In genomic region chr1:13700521-13701273, GRCh38 we compare ENCODE assay signal across 8 cellular contexts. TPM values are rescaled to one million over a fixed set of nuclear protein-coding genes. Genes with fewer than 3 reads are reported as not detected.
DNase-seq lines count a peak whose midpoint lies in the region; ATAC-seq and TF ChIP-seq lines count a peak whose summit lies in the region.

No MANE protein-coding gene starts in this region.

- H3K4me3 ChIP-seq in body of pancreas = peak overlapping the region; percentile 45 to 62
- H3K4me3 ChIP-seq in iPS-18a (ENCODE audit: low read length) = peak overlapping the region; percentile 85
- H3K4me3 ChIP-seq in smooth muscle cell = peak overlapping the region; percentile 75

- H3K9ac ChIP-seq in iPS-18a (ENCODE audit: low read length) (peak overlapping the region; percentile 66), smooth muscle cell (ENCODE audit: low read depth) (peak overlapping the region; percentile 56)

- H3K36me3 ChIP-seq in body of pancreas (replicated peaks in 1 of 2; ENCODE audit: insufficient read depth in 1 of 2, low read depth in 2 of 2) (no peaks in the 10 kb centered on the region), iPS-18a (ENCODE audit: control insufficient read depth, low read depth, low read length) (no peaks in the 10 kb centered on the region), smooth muscle cell (ENCODE audit: low read depth) (no peaks in the 10 kb centered on the region)

- DNase-seq in DMS53 (lab: John Stamatoyannopoulos, UW) = peak; percentile 20
- DNase-seq in DMS53 treated with DMSO at 0.1 percent for 48 hours (lab: John Stamatoyannopoulos, UW; ENCODE audit: unreplicated experiment) = no peak
- DNase-seq in T-helper 2 cell treated with Interferon-gamma antibody and Interleukin-4, amounts not matched to agents 5 μg/mL and 100 μg/mL, for 36 hours (ENCODE audit: low spot score) = no peak
- DNase-seq in body of pancreas = peak in 3 of 4 donors; percentile 25 to 51 (median 33)
- DNase-seq in smooth muscle cell (lab: John Stamatoyannopoulos, UW; ENCODE audit: unreplicated experiment) = no peak
- no peak for DNase-seq in NCI-H774 (lab: John Stamatoyannopoulos, UW)

- TF ChIP-seq CTCF in body of pancreas (IDR thresholded peaks at IDR 0.05) = no peak
- TF ChIP-seq CTCF in smooth muscle cell (IDR thresholded peaks at IDR 0.05; ENCODE audit: borderline replicate concordance, insufficient read depth, poor library complexity, severe bottlenecking) = no peak

- H3K9me3 ChIP-seq in body of pancreas (no peaks in the 10 kb centered on the region), iPS-18a (ENCODE audit: control insufficient read depth, low read depth, low read length) (no peaks in the 10 kb centered on the region), smooth muscle cell (replicated peaks; ENCODE audit: low read depth) (no peaks in the 10 kb centered on the region)

- peak overlapping the region; percentile 100 for H2AFZ ChIP-seq in smooth muscle cell (ENCODE audit: low read depth)

- peak; percentile 36 for ATAC-seq in HG03064 (IDR thresholded peaks at IDR 0.05; ENCODE audit: low read depth, unreplicated experiment)
- peak; percentile 66 for ATAC-seq in body of pancreas

- WGBS in body of pancreas, 2 donors = 20 to 37% methylated on average over 30 to 48 of the region's 48 CpGs
- WGBS in smooth muscle cell (ENCODE audit: low lambda C conversion rate) = 18% methylated on average over 48 of the region's 48 CpGs

- H3K27me3 ChIP-seq in body of pancreas (no peaks in the 10 kb centered on the region), iPS-18a (ENCODE audit: control insufficient read depth, insufficient read depth, low read length) (peaks cover 38% of the 10 kb centered on the region), smooth muscle cell (ENCODE audit: low read depth) (no peaks in the 10 kb centered on the region)

- H3K4me2 ChIP-seq in smooth muscle cell = peak overlapping the region; percentile 84

- peak overlapping the region; percentile 99 for H3K4me3 Mint-ChIP-seq in T-helper 2 cell treated with Interferon-gamma antibody and Interleukin-4, amounts not matched to agents 5 μg/mL and 100 μg/mL, for 36 hours

- H3K4me1 Mint-ChIP-seq in T-helper 2 cell treated with Interferon-gamma antibody and Interleukin-4, amounts not matched to agents 5 μg/mL and 100 μg/mL, for 36 hours (ENCODE audit: low read depth) = peaks cover 34% of the 10 kb centered on the region

- peak overlapping the region; percentile 99 for H3K27ac Mint-ChIP-seq in T-helper 2 cell treated with Interferon-gamma antibody and Interleukin-4, amounts not matched to agents 5 μg/mL and 100 μg/mL, for 36 hours

- no peaks in the 10 kb centered on the region for H4K20me1 ChIP-seq in smooth muscle cell (ENCODE audit: low read depth)

- H3K27me3 Mint-ChIP-seq in T-helper 2 cell treated with Interferon-gamma antibody and Interleukin-4, amounts not matched to agents 5 μg/mL and 100 μg/mL, for 36 hours (ENCODE audit: low read depth) = no peaks in the 10 kb centered on the region

- no peak for TF ChIP-seq POLR2A in body of pancreas (IDR thresholded peaks at IDR 0.05)

- no peaks in the 10 kb centered on the region for H3F3A ChIP-seq in smooth muscle cell (ENCODE audit: low read depth)

- peaks cover 8% of the 10 kb centered on the region for H3K36me3 Mint-ChIP-seq in T-helper 2 cell treated with Interferon-gamma antibody and Interleukin-4, amounts not matched to agents 5 μg/mL and 100 μg/mL, for 36 hours (ENCODE audit: low read depth)

- H3K27ac ChIP-seq in body of pancreas (peak overlapping the region; percentile 66 to 79 (median 73)), iPS-18a (ENCODE audit: low read length) (no peak overlapping the region), smooth muscle cell (ENCODE audit: low read depth) (peak overlapping the region; percentile 5)

- intact Hi-C loops in body of pancreas (cut with DNase I) = no loop called here

- peaks cover 6% of the 10 kb centered on the region for H3K4me1 ChIP-seq in body of pancreas
- H3K4me1 ChIP-seq in iPS-18a (ENCODE audit: control insufficient read depth, low read depth, low read length) = peaks cover 9% of the 10 kb centered on the region
- peaks cover 7% of the 10 kb centered on the region for H3K4me1 ChIP-seq in smooth muscle cell (ENCODE audit: low read depth)

- peaks cover 28% of the 10 kb centered on the region for H3K79me2 ChIP-seq in smooth muscle cell (ENCODE audit: low read depth)

- H3K9me3 Mint-ChIP-seq in T-helper 2 cell treated with Interferon-gamma antibody and Interleukin-4, amounts not matched to agents 5 μg/mL and 100 μg/mL, for 36 hours = peaks cover 13% of the 10 kb centered on the region

RNA-seq across cellular contexts. Expression of gene PRDM2, which starts 0.7 kb away (rescaled TPM):
- total RNA-seq in body of pancreas = 10 to 100 TPM; 21.4 to 21.8 TPM
- 20.0 and 24.3 TPM in 2 replicates for total RNA-seq in smooth muscle cell
- 18.5 and 19.8 TPM in 2 replicates for polyA plus RNA-seq in smooth muscle cell

Comparison
In these comparisons a context has a peak if more than half of its experiments do, and no peak if none do; other contexts are left out.
1. DNase-seq: peak in DMS53 (single experiment) and body of pancreas (3 of 4); none in DMS53 treated with DMSO at 0.1 percent for 48 hours (single experiment), T-helper 2 cell treated with Interferon-gamma antibody and Interleukin-4, amounts not matched to agents 5 μg/mL and 100 μg/mL, for 36 hours (single experiment), smooth muscle cell (single experiment) and NCI-H774 (single experiment).
2. Peak in every context shown above with its lines, with median percentiles within 50 percentile points of each other: H3K4me3 ChIP-seq.